Comparison of ENCODE assay signal across 10 cellular contexts in the genomic region with DNA sequence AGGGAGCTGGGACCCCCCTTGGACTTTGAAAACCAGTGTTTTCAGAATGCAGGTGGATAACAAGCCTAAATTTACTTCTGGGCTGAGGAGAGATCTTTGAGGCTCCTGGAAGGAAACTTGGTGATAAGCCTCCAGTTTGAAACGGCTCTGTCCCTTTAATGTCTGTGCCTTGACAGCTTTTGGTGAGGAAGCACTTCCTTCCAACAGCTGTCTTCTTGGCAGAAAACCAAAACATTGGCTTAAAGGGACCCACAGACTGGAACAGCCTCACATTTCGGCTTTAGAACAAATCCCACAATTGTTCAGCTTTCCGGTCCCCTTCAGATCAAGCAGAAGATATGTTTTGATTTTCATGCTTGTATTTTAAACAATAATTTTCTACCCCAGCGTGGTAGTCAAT. TPM values are rescaled to one million over a fixed set of nuclear protein-coding genes. Genes with fewer than 3 reads are reported as not detected.
DNase-seq lines count a peak whose midpoint lies in the region; ATAC-seq and TF ChIP-seq lines count a peak whose summit lies in the region.
"Had no signal": no experiment of that assay in that cellular context is flagged by ENCODE, and none has a peak within 500 bp of the region (broad histone marks: within the 10 kb centered on the region; RNA-seq: fewer than 3 reads in every experiment).

No MANE protein-coding gene starts in this region.

- DNase-seq in Right ventricle myocardium superior (no peak), cardiac septum (ENCODE audit: low spot score) (no peak), cardiac fibroblast (ENCODE audit: low read depth in 2 of 2) (peak; percentile 26 to 29), left kidney (ENCODE audit: low read depth, low spot score) (peak; percentile 84), type B pancreatic cell (ENCODE audit: extremely low spot score, unreplicated experiment) (no peak), NCI-H1436 (lab: John Stamatoyannopoulos, UW) (no peak)
- DNase-seq in activated naive CD4-positive, alpha-beta T cell treated with anti-CD3 and anti-CD28 coated beads, Interleukin-2, amount 50 U/mL, for 16 hours: no peak
- DNase-seq: effector memory CD4-positive, alpha-beta T cell had no signal

- peaks cover 2% of the 10 kb centered on the region for H3K27me3 Mint-ChIP-seq in type B pancreatic cell

- peak overlapping the region; percentile 86 for H3K27ac Mint-ChIP-seq in type B pancreatic cell
- H3K27ac Mint-ChIP-seq: B cell had no signal

- intact Hi-C loops in Right ventricle myocardium superior (cut with DNase I) (loop anchor here (10.0 kb wide), 1 partner anchor 661 kb away; no protein-coding TSS in a partner anchor), cardiac septum (cut with DNase I) (loop anchor here (10.0 kb wide), 1 partner anchor 811 kb away; no protein-coding TSS in a partner anchor)

- no peak overlapping the region for H3K4me3 ChIP-seq in cardiac fibroblast (replicated peaks in 1 of 2; ENCODE audit: low read depth in 2 of 2, low read length in 2 of 2)

- peak overlapping the region; percentile 92 for H3K4me3 Mint-ChIP-seq in type B pancreatic cell

- peaks cover 24% of the 10 kb centered on the region for H3K4me1 Mint-ChIP-seq in type B pancreatic cell (ENCODE audit: unreplicated experiment)

- peak; percentile 62 for ATAC-seq in Right ventricle myocardium superior (ENCODE audit: poor library complexity)
- ATAC-seq in HG02588 (IDR thresholded peaks at IDR 0.05; ENCODE audit: unreplicated experiment): no peak

- H3K9me3 Mint-ChIP-seq in type B pancreatic cell: no peaks in the 10 kb centered on the region

- TF ChIP-seq CTCF in cardiac fibroblast (IDR thresholded peaks at IDR 0.05; ENCODE audit: low read depth, low read length): no peak
- no peak for TF ChIP-seq CTCF in type B pancreatic cell (conservative IDR thresholded peaks at IDR 0.05)

- peaks cover 43% of the 10 kb centered on the region for H3K36me3 Mint-ChIP-seq in type B pancreatic cell

RNA-seq across cellular contexts. Expression of a gene that starts 3.6 kb away (rescaled TPM):
- 0.24 TPM for total RNA-seq in Right ventricle myocardium superior
- 0.43 TPM for total RNA-seq in cardiac septum
- total RNA-seq in type B pancreatic cell (ENCODE audit: low replicate concordance): 24.6 and 68.3 TPM in 2 replicates
- total RNA-seq: B cell had no signal

Comparison
In these comparisons a context has a peak if more than half of its experiments do, and no peak if none do; other contexts are left out.
1. DNase-seq: peak in cardiac fibroblast (2 of 2) and left kidney (single experiment); none in Right ventricle myocardium superior (single experiment), cardiac septum (single experiment), type B pancreatic cell (single experiment), NCI-H1436 (single experiment) and activated naive CD4-positive, alpha-beta T cell treated with anti-CD3 and anti-CD28 coated beads, Interleukin-2, amount 50 U/mL, for 16 hours (single experiment).
2. RNA of a gene that starts 3.6 kb away (total RNA-seq): 24.6 to 68.3 TPM in type B pancreatic cell; 0.43 TPM in cardiac septum (single experiment) and 0.24 TPM in Right ventricle myocardium superior (single experiment); every median in the first group is over 10 times any median in the second.